20 cellular contexts compared by ENCODE assay signal in the genomic region with DNA sequence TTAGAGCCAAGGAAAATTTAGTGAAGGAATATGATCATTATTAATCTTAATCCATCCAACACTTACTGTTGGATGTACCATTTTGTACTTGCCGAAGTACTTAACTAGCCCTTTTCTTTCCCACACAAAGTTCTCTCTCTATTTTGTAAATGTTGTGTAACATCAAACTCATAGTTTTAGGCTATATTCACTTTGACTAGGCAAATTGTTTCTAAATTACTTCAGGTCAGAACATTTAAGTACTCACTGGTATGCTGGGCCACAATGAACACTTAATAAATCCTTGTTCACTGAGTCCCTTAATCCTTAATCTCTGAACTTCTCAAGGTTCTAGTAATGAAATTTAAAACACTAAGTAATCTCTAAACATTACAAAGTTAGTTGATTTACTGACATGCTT. TPM values are rescaled to one million over a fixed set of nuclear protein-coding genes. Genes with fewer than 3 reads are reported as not detected.
DNase-seq lines count a peak whose midpoint lies in the region; ATAC-seq and TF ChIP-seq lines count a peak whose summit lies in the region.
"Had no signal": no experiment of that assay in that cellular context is flagged by ENCODE, and none has a peak within 500 bp of the region (broad histone marks: within the 10 kb centered on the region; RNA-seq: fewer than 3 reads in every experiment).

No MANE protein-coding gene starts in this region.

- no peaks in the 10 kb centered on the region for H3K9me3 Mint-ChIP-seq in nephron
- H3K9me3 Mint-ChIP-seq in activated CD8-positive, alpha-beta memory T cell treated with anti-CD3 and anti-CD28 coated beads, Interleukin-2, amount 10 ng/mL, durations not matched to agents 7 days and 5 days (ENCODE audit: low read depth): no peaks in the 10 kb centered on the region
- H3K9me3 Mint-ChIP-seq: CD8-positive, alpha-beta T cell had no signal

- H3K27me3 ChIP-seq in left ventricle myocardium inferior (ENCODE audit: low read depth) (no peaks in the 10 kb centered on the region), right atrium auricular region (no peaks in the 10 kb centered on the region), ascending aorta (no peaks in the 10 kb centered on the region)
- H3K27me3 ChIP-seq: BLaER1 treated with 17β-estradiol and CSF1 and Interleukin-3, amounts not matched to agents 10 nM and 100 nM had no signal

- H3K9me3 ChIP-seq in left ventricle myocardium inferior (replicated peaks) (no peaks in the 10 kb centered on the region), right atrium auricular region (no peaks in the 10 kb centered on the region), ascending aorta (no peaks in the 10 kb centered on the region)
- H3K9me3 ChIP-seq: BLaER1 treated with 17β-estradiol and CSF1 and Interleukin-3, amounts not matched to agents 10 nM and 100 nM had no signal

- H3K36me3 ChIP-seq in left ventricle myocardium inferior (no peaks in the 10 kb centered on the region), right atrium auricular region (peaks cover 9% of the 10 kb centered on the region), ascending aorta (no peaks in the 10 kb centered on the region)

- H3K27me3 Mint-ChIP-seq in nephron (ENCODE audit: low read depth): no peaks in the 10 kb centered on the region
- no peaks in the 10 kb centered on the region for H3K27me3 Mint-ChIP-seq in activated CD8-positive, alpha-beta memory T cell treated with anti-CD3 and anti-CD28 coated beads, Interleukin-2, amount 10 ng/mL, durations not matched to agents 7 days and 5 days

- H3K27ac ChIP-seq in left ventricle myocardium inferior (replicated peaks): peak overlapping the region; percentile 83
- H3K27ac ChIP-seq in right atrium auricular region: no peak overlapping the region
- peak overlapping the region; percentile 21 to 55 for H3K27ac ChIP-seq in ascending aorta
- H3K27ac ChIP-seq: BLaER1 treated with 17β-estradiol and CSF1 and Interleukin-3, amounts not matched to agents 10 nM and 100 nM; RWPE1 had no signal

- CTCF ChIA-PET in activated CD8-positive, alpha-beta memory T cell treated with anti-CD3 and anti-CD28 coated beads, Interleukin-2, amount 10 ng/mL, durations not matched to agents 7 days and 5 days (lab: Charles Lee): interaction anchor here (1.2 to 1.4 kb wide), 2 partner anchors 11 to 330 kb away, joined by 3 to 4 read pairs; no protein-coding TSS in a partner anchor

- TF ChIP-seq CTCF in left ventricle myocardium inferior (IDR thresholded peaks at IDR 0.05; ENCODE audit: borderline replicate concordance) (no peak), right atrium auricular region (IDR thresholded peaks at IDR 0.05) (no peak), ascending aorta (IDR thresholded peaks at IDR 0.05) (no peak), nephron (IDR thresholded peaks at IDR 0.05; ENCODE audit: unreplicated experiment in 3 of 3) (no peak)

- H3K4me3 ChIP-seq in left ventricle myocardium inferior: peak overlapping the region; percentile 52
- no peak overlapping the region for H3K4me3 ChIP-seq in right atrium auricular region
- H3K4me3 ChIP-seq in ascending aorta: no peak overlapping the region
- H3K4me3 ChIP-seq: BLaER1 treated with 17β-estradiol and CSF1 and Interleukin-3, amounts not matched to agents 10 nM and 100 nM had no signal

- ATAC-seq in activated CD8-positive, alpha-beta memory T cell treated with anti-CD3 and anti-CD28 coated beads, Interleukin-2, amount 10 ng/mL, durations not matched to agents 7 days and 5 days: no peak
- ATAC-seq in HG03196 (IDR thresholded peaks at IDR 0.05; ENCODE audit: unreplicated experiment): no peak
- ATAC-seq: CD8-positive, alpha-beta T cell; PC-3 had no signal

- peak overlapping the region; percentile 36 to 56 (median 49) for H3K27ac Mint-ChIP-seq in nephron
- no peak overlapping the region for H3K27ac Mint-ChIP-seq in activated CD8-positive, alpha-beta memory T cell treated with anti-CD3 and anti-CD28 coated beads, Interleukin-2, amount 10 ng/mL, durations not matched to agents 7 days and 5 days
- H3K27ac Mint-ChIP-seq: CD8-positive, alpha-beta T cell had no signal

- peaks cover 6% of the 10 kb centered on the region for H3K36me3 Mint-ChIP-seq in nephron (ENCODE audit: low read depth)
- H3K36me3 Mint-ChIP-seq in activated CD8-positive, alpha-beta memory T cell treated with anti-CD3 and anti-CD28 coated beads, Interleukin-2, amount 10 ng/mL, durations not matched to agents 7 days and 5 days: peaks cover 10% of the 10 kb centered on the region

- H3K4me1 Mint-ChIP-seq in nephron: peaks cover 40% of the 10 kb centered on the region
- peaks cover 5% of the 10 kb centered on the region for H3K4me1 Mint-ChIP-seq in activated CD8-positive, alpha-beta memory T cell treated with anti-CD3 and anti-CD28 coated beads, Interleukin-2, amount 10 ng/mL, durations not matched to agents 7 days and 5 days

- peaks cover 52% of the 10 kb centered on the region for H3K4me1 ChIP-seq in left ventricle myocardium inferior
- H3K4me1 ChIP-seq in right atrium auricular region: peaks cover 0 to under 1% of the 10 kb centered on the region in 2 donors
- peaks cover 1 to 11% of the 10 kb centered on the region in 2 donors for H3K4me1 ChIP-seq in ascending aorta

- intact Hi-C loops in left ventricle myocardium inferior (cut with micrococcal nuclease) (no loop called here), ascending aorta (cut with DNase I) (no loop called here)

- H3K4me3 Mint-ChIP-seq in nephron: peak overlapping the region in 1 of 3 experiments; percentile 76
- no peak overlapping the region for H3K4me3 Mint-ChIP-seq in activated CD8-positive, alpha-beta memory T cell treated with anti-CD3 and anti-CD28 coated beads, Interleukin-2, amount 10 ng/mL, durations not matched to agents 7 days and 5 days
- H3K4me3 Mint-ChIP-seq: CD8-positive, alpha-beta T cell had no signal

- DNase-seq in left ventricle myocardium inferior (no peak), right atrium auricular region (ENCODE audit: low spot score) (no peak), ascending aorta (ENCODE audit: low spot score in 2 of 2) (no peak), HPDE6-E6E7 (ENCODE audit: extremely low spot score) (no peak)
- DNase-seq in activated CD8-positive, alpha-beta memory T cell treated with anti-CD3 and anti-CD28 coated beads, Interleukin-2, amount 10 ng/mL, durations not matched to agents 7 days and 5 days: no peak
- DNase-seq: Calu3; CD8-positive, alpha-beta T cell; DMS53; EL; KBM-7; NCI-H1417; NCI-H187 treated with DMSO at 0.1 percent for 48 hours; NCI-H2227 treated with DMSO at 0.1 percent for 48 hours; NCI-H524; PC-3; SIG-M5 had no signal

RNA-seq across cellular contexts. Expression of a gene that starts 49.3 kb away (rescaled TPM):
- total RNA-seq in left ventricle myocardium inferior (10.1 TPM), right atrium auricular region (10 to 100 TPM; 11.1 to 12.5 TPM), ascending aorta (not detected)
- total RNA-seq in activated CD8-positive, alpha-beta memory T cell treated with anti-CD3 and anti-CD28 coated beads, Interleukin-2, amount 10 ng/mL, durations not matched to agents 7 days and 5 days: 10 to 100 TPM in 1 of 2 experiments, 1 to 10 TPM in 1; 7.5 to 10.6 TPM

Comparison
In these comparisons a context has a peak if more than half of its experiments do, and no peak if none do; other contexts are left out.
1. H3K27ac ChIP-seq: peak in left ventricle myocardium inferior (single experiment) and ascending aorta (2 of 2); none in right atrium auricular region (0 of 2).